8 cellular contexts compared by ENCODE assay signal in genomic region chr12:6946920-6947374, GRCh38. TPM values are rescaled to one million over a fixed set of nuclear protein-coding genes. Genes with fewer than 3 reads are reported as not detected.
DNase-seq lines count a peak whose midpoint lies in the region; ATAC-seq and TF ChIP-seq lines count a peak whose summit lies in the region.

No MANE protein-coding gene starts in this region.

- H3K4me1 ChIP-seq in Panc1 (ENCODE audit: control insufficient read depth, insufficient read depth, low read length) (peaks cover 25% of the 10 kb centered on the region), parathyroid adenoma (peaks cover 22% of the 10 kb centered on the region)

- no peaks in the 10 kb centered on the region for H3K27me3 ChIP-seq in Panc1 (ENCODE audit: control insufficient read depth, insufficient read depth, low read length)
- no peaks in the 10 kb centered on the region for H3K27me3 ChIP-seq in parathyroid adenoma (ENCODE audit: control insufficient read depth, insufficient read depth, low read length)

- H3K9ac ChIP-seq in parathyroid adenoma, result no peak overlapping the region

- peak overlapping the region; percentile 56 for H3K4me2 ChIP-seq in parathyroid adenoma (ENCODE audit: low read length)

- ATAC-seq in Panc1, result no peak
- ATAC-seq in SK-N-SH treated with all-trans-retinoic acid at 6 μM for 48 hours, result no peak
- no peak for ATAC-seq in GM19452 (IDR thresholded peaks at IDR 0.05; ENCODE audit: unreplicated experiment)

- in situ Hi-C loops in Panc1 (cut with HindIII; ENCODE audit: low pct_unique_long_range_greater_than_20kb, low sequenced_read_pairs), result no loop called here

- no peaks in the 10 kb centered on the region for H3K79me2 ChIP-seq in parathyroid adenoma

- no TSS peak for BruUV-seq in Panc1 (replicated peaks; lab: Mats Ljungman, UMichigan)

- no peaks in the 10 kb centered on the region; the same call in 1 of the 2 replicates for H3K36me3 ChIP-seq in Panc1 (ENCODE audit: control insufficient read depth, insufficient read depth, low read length)
- H3K36me3 ChIP-seq in parathyroid adenoma (ENCODE audit: control insufficient read depth, insufficient read depth, low read length), result no peaks in the 10 kb centered on the region

- POLR2A ChIA-PET in Panc1 (lab: Charles Lee), result no interaction called here

- TF ChIP-seq CTCF in GM12865 (IDR thresholded peaks at IDR 0.05; ENCODE audit: insufficient read depth, low read depth, low read length, missing control alignments) (no peak), Panc1 (IDR thresholded peaks at IDR 0.05) (no peak), parathyroid adenoma (IDR thresholded peaks at IDR 0.05) (no peak)

- peak overlapping the region; percentile 95 for H3K27ac ChIP-seq in Panc1 (ENCODE audit: low read length)
- H3K27ac ChIP-seq in epithelial cell of prostate, result peak overlapping the region; percentile 88
- peak overlapping the region; percentile 92 for H3K27ac ChIP-seq in parathyroid adenoma

- no peak for DNase-seq in GM12865 (ENCODE audit: low read depth)
- DNase-seq in Panc1 (ENCODE audit: low read depth, low spot score), result no peak
- no peak for DNase-seq in epithelial cell of prostate (ENCODE audit: low read depth, low spot score)
- no peak for DNase-seq in RKO (ENCODE audit: low spot score)
- DNase-seq in DMS 273 treated with DMSO at 0.1 percent for 48 hours (lab: John Stamatoyannopoulos, UW), result no peak

- peak overlapping the region; percentile 72 for H3K4me3 ChIP-seq in GM12865 (ENCODE audit: low read depth, low read length)
- H3K4me3 ChIP-seq in Panc1 (ENCODE audit: low read depth in 2 of 2, low read length in 2 of 2), result peak overlapping the region; percentile 44 to 72
- H3K4me3 ChIP-seq in parathyroid adenoma (ENCODE audit: low read depth, low read length), result peak overlapping the region; percentile 56

- peak overlapping the region; percentile 85 for H2AFZ ChIP-seq in parathyroid adenoma

- CTCF ChIA-PET in Panc1 (lab: Charles Lee), result interaction anchor here (0.7 kb wide), 1 partner anchor 15 kb away, joined by 3 read pairs; no protein-coding TSS in a partner anchor

- intact Hi-C loops in Panc1 (cut with micrococcal nuclease; ENCODE audit: unreplicated experiment), result loop anchor here (10.0 kb wide), 1 partner anchor 168 kb away; no protein-coding TSS in a partner anchor

- H3K9me3 ChIP-seq in Panc1 (ENCODE audit: control insufficient read depth, insufficient read depth, low read depth, low read length) (no peaks in the 10 kb centered on the region), parathyroid adenoma (ENCODE audit: control insufficient read depth, low read length) (no peaks in the 10 kb centered on the region)

TF ChIP-seq in SK-N-SH treated with all-trans-retinoic acid at 6 μM for 48 hours, 23 proteins besides CTCF, POLR2A, EP300 and RAD21:
- TF ChIP-seq ZNF565 (CRISPR knock-in tag; conservative IDR thresholded peaks at IDR 0.05; ENCODE audit: low read depth) (no peak), TCF4 (CRISPR knock-in tag; IDR thresholded peaks at IDR 0.05; ENCODE audit: borderline replicate concordance) (no peak), ZNF70 (CRISPR knock-in tag; IDR thresholded peaks at IDR 0.05) (no peak), ZNF8 (CRISPR knock-in tag; IDR thresholded peaks at IDR 0.05) (no peak), CSRNP3 (CRISPR knock-in tag; IDR thresholded peaks at IDR 0.05) (no peak), ZC3H10 (CRISPR knock-in tag; IDR thresholded peaks at IDR 0.05) (no peak)

RNA-seq across cellular contexts. Expression of gene C12orf57, which starts 3.1 kb away (rescaled TPM):
- 126 TPM for total RNA-seq in Panc1 (2021; ENCODE audit: unreplicated experiment)
- polyA plus RNA-seq in Panc1 (2012; ENCODE audit: insufficient read length), result 249 TPM

RNA-seq across cellular contexts. Expression of gene RNU7-1, which starts 3.3 kb away (rescaled TPM):
- not detected for total RNA-seq in Panc1 (2021; ENCODE audit: unreplicated experiment)
- not detected for polyA plus RNA-seq in Panc1 (2012; ENCODE audit: insufficient read length)

RNA-seq across cellular contexts. Expression of gene PTPN6, which starts 4.2 kb away (rescaled TPM):
- 13.7 TPM for total RNA-seq in Panc1 (2021; ENCODE audit: unreplicated experiment)
- polyA plus RNA-seq in Panc1 (2012; ENCODE audit: insufficient read length), result 26.1 TPM

RNA-seq across cellular contexts. Expression of gene ATN1, which starts 19.2 kb away (rescaled TPM):
- total RNA-seq in Panc1 (2021; ENCODE audit: unreplicated experiment), result 82.3 TPM
- 95.7 TPM for polyA plus RNA-seq in Panc1 (2012; ENCODE audit: insufficient read length)

RNA-seq across cellular contexts. Expression of gene PHB2, which starts 23.5 kb away (rescaled TPM):
- total RNA-seq in Panc1 (2021; ENCODE audit: unreplicated experiment), result 138 TPM
- 185 TPM for polyA plus RNA-seq in Panc1 (2012; ENCODE audit: insufficient read length)
